ENCODE assay signal across 1 cellular context in genomic region chr19:49889687-49890348, GRCh38.
TF ChIP-seq lines count a peak whose summit lies in the region.

No MANE protein-coding gene starts in this region.

TF ChIP-seq in K562, 482 proteins besides CTCF, POLR2A, EP300 and RAD21 (continued from another document and continues in another):
- TF ChIP-seq ZBTB34 (CRISPR knock-in tag; IDR thresholded peaks at IDR 0.05) (no peak), TEAD1 (CRISPR knock-in tag; IDR thresholded peaks at IDR 0.05) (peak; percentile 43 to 98; a peak in 2 of 4 replicates), ZNF232 (CRISPR knock-in tag; IDR thresholded peaks at IDR 0.05) (peak; percentile 99), CBX8 (IDR thresholded peaks at IDR 0.05; ENCODE audit: borderline replicate concordance, extremely low read depth, low read depth, low read length, poor library complexity, severe bottlenecking) (no peak), ZBED1 (IDR thresholded peaks at IDR 0.05) (peak; percentile 70; the same call in 1 of the 2 replicates), NONO (IDR thresholded peaks at IDR 0.05; ENCODE audit: low read depth in 2 of 2, low read length in 1 of 2) (peak in 1 of 2 experiments; percentile 68; a peak in 1 of 4 replicates), CCAR2 (IDR thresholded peaks at IDR 0.05; ENCODE audit: low read depth, low read length) (no peak), CBX2 (IDR thresholded peaks at IDR 0.05; ENCODE audit: insufficient read depth, low read length, poor library complexity, severe bottlenecking) (no peak), LCOR (CRISPR knock-in tag; IDR thresholded peaks at IDR 0.05) (peak; percentile 99), ZNF449 (CRISPR knock-in tag; IDR thresholded peaks at IDR 0.05) (no peak), ZBTB43 (CRISPR knock-in tag; IDR thresholded peaks at IDR 0.05) (peak; percentile 97), FOXA1 (IDR thresholded peaks at IDR 0.05; ENCODE audit: borderline replicate concordance) (no peak), RHOXF2B (CRISPR knock-in tag; conservative IDR thresholded peaks at IDR 0.05) (no peak), TRIM25 (IDR thresholded peaks at IDR 0.05; ENCODE audit: borderline replicate concordance) (no peak), ZNF436 (CRISPR knock-in tag; IDR thresholded peaks at IDR 0.05) (no peak), TBP (optimal IDR thresholded peaks at IDR 0.05; ENCODE audit: low read depth, low read length) (peak; percentile 68), MCM3 (IDR thresholded peaks at IDR 0.05) (no peak), RBM39 (optimal IDR thresholded peaks at IDR 0.05; ENCODE audit: low read depth, low read length) (no peak), SRSF7 (optimal IDR thresholded peaks at IDR 0.05; ENCODE audit: low read depth, low read length) (no peak), KDM1A (IDR thresholded peaks at IDR 0.05) (peak in 1 of 2 experiments; percentile 37; a peak in 2 of 4 replicates), ARID3A (IDR thresholded peaks at IDR 0.05; ENCODE audit: borderline replicate concordance, low read depth, low read length) (no peak), KAT7 (CRISPR knock-in tag; IDR thresholded peaks at IDR 0.05; ENCODE audit: borderline replicate concordance) (peak; percentile 99), BRD4 (IDR thresholded peaks at IDR 0.05) (0 out of 2 replicates have a peak, but pooled peaks have one; percentile 50), ZBTB1 (CRISPR knock-in tag; IDR thresholded peaks at IDR 0.05; ENCODE audit: borderline replicate concordance, low read depth) (peak; percentile 92), RBM34 (IDR thresholded peaks at IDR 0.05; ENCODE audit: borderline replicate concordance, insufficient read depth, low read length) (no peak; the same call in 1 of the 2 replicates), ASH1L (IDR thresholded peaks at IDR 0.05; ENCODE audit: borderline replicate concordance, low read depth, partially characterized antibody) (no peak), MYC (IDR thresholded peaks at IDR 0.05; ENCODE audit: low read depth, low read length) (peak; percentile 100), MYC (CRISPR knock-in tag; IDR thresholded peaks at IDR 0.05; ENCODE audit: borderline replicate concordance, low read depth) (peak; percentile 98), SRF (CRISPR knock-in tag; IDR thresholded peaks at IDR 0.05) (peak in 1 of 2 experiments; percentile 67; a peak in 1 of 4 replicates), SMAD1 (IDR thresholded peaks at IDR 0.05; ENCODE audit: low read depth, low read length, partially characterized antibody) (no peak), MGA (IDR thresholded peaks at IDR 0.05) (peak; percentile 100), ATF2 (CRISPR knock-in tag; IDR thresholded peaks at IDR 0.05) (peak; percentile 84), POLR2AphosphoS5 (IDR thresholded peaks at IDR 0.05; ENCODE audit: control insufficient read depth, insufficient read depth, low read depth, low read length) (peak; percentile 41; the same call in 1 of the 2 replicates), TAF9B (IDR thresholded peaks at IDR 0.05; ENCODE audit: partially characterized antibody) (no peak), SMARCB1 (IDR thresholded peaks at IDR 0.05; ENCODE audit: insufficient read length, low read depth) (no peak), BRD9 (IDR thresholded peaks at IDR 0.05; ENCODE audit: low read depth, partially characterized antibody) (no peak), HOMEZ (CRISPR knock-in tag; IDR thresholded peaks at IDR 0.05) (no peak), TSC22D4 (tag; IDR thresholded peaks at IDR 0.05) (no peak), ELF2 (CRISPR knock-in tag; IDR thresholded peaks at IDR 0.05) (no peak)
